Comparison of ENCODE assay signal across 11 cellular contexts in genomic region chr1:28971980-28972771, GRCh38. TPM values are rescaled to one million over a fixed set of nuclear protein-coding genes. Genes with fewer than 3 reads are reported as not detected.
DNase-seq lines count a peak whose midpoint lies in the region; ATAC-seq, FAIRE-seq and TF ChIP-seq lines count a peak whose summit lies in the region.
"Had no signal": no experiment of that assay in that cellular context is flagged by ENCODE, and none has a peak within 500 bp of the region (broad histone marks: within the 10 kb centered on the region; RNA-seq: fewer than 3 reads in every experiment).

No MANE protein-coding gene starts in this region.

- intact Hi-C loops in activated naive CD4-positive, alpha-beta T cell treated with anti-CD3 and anti-CD28 coated beads for 36 hours (cut with micrococcal nuclease) = loop anchor here (1.0 to 10.0 kb wide), 3 partner anchors 10 to 917 kb away; no protein-coding TSS in a partner anchor
- intact Hi-C loops in HepG2 (cut with micrococcal nuclease; ENCODE audit: unreplicated experiment) = no loop called here

- H3K27ac Mint-ChIP-seq in activated naive CD4-positive, alpha-beta T cell treated with anti-CD3 and anti-CD28 coated beads for 36 hours = peak overlapping the region; percentile 73

- no peak for ATAC-seq in HepG2
- no peak for ATAC-seq in GM21528 (IDR thresholded peaks at IDR 0.05; ENCODE audit: low FRiP score, unreplicated experiment)
- ATAC-seq in GM18873 (IDR thresholded peaks at IDR 0.05; ENCODE audit: low FRiP score, unreplicated experiment) = no peak

- no peak overlapping the region for H3K9ac ChIP-seq in HepG2 (ENCODE audit: insufficient read depth, low read depth, low read length)

- no TSS peak for BruUV-seq in HepG2 (replicated peaks; lab: Mats Ljungman, UMichigan)

- H3K36me3 Mint-ChIP-seq in activated naive CD4-positive, alpha-beta T cell treated with anti-CD3 and anti-CD28 coated beads for 36 hours (ENCODE audit: low read depth) = peaks cover 4% of the 10 kb centered on the region

- H3K36me3 ChIP-seq in HepG2 (replicated peaks in 1 of 2; ENCODE audit: control insufficient read depth in 1 of 2, insufficient read depth in 2 of 2, low read length in 2 of 2) = no peaks in the 10 kb centered on the region
- H3K36me3 ChIP-seq: transverse colon had no signal

- no peak overlapping the region for H3K4me3 ChIP-seq in HepG2 (replicated peaks in 1 of 3; ENCODE audit: insufficient read depth in 1 of 3, low read depth in 2 of 3, low read length in 3 of 3)
- H3K4me3 ChIP-seq: transverse colon had no signal

- no peak for FAIRE-seq in HepG2 (lab: Jason Lieb, UNC)
- FAIRE-seq: colon, G401.6 had no signal

- H3K9me3 Mint-ChIP-seq in activated naive CD4-positive, alpha-beta T cell treated with anti-CD3 and anti-CD28 coated beads for 36 hours = peaks cover 1% of the 10 kb centered on the region

- H3K4me3 Mint-ChIP-seq in activated naive CD4-positive, alpha-beta T cell treated with anti-CD3 and anti-CD28 coated beads for 36 hours = no peak overlapping the region

- H3K79me2 ChIP-seq in HepG2 (ENCODE audit: insufficient read depth, low read length) = peaks cover 4% of the 10 kb centered on the region

- TF ChIP-seq POLR2A in HepG2 (IDR thresholded peaks at IDR 0.05; ENCODE audit: insufficient read depth in 1 of 2, low read depth in 2 of 2, low read length in 2 of 2) = no peak

- DNase-seq in A172 (ENCODE audit: low spot score) (peak; percentile 82), HEK293T (ENCODE audit: extremely low spot score) (no peak), iris pigment epithelial cell (ENCODE audit: low read depth) (peak; percentile 93), HepG2 (ENCODE audit: low spot score) (no peak), 8988T (no peak)
- DNase-seq in activated naive CD4-positive, alpha-beta T cell treated with anti-CD3 and anti-CD28 coated beads for 36 hours = peak; percentile 26
- DNase-seq: transverse colon had no signal

- WGBS in HepG2 (ENCODE audit: low lambda C conversion rate) = 94% methylated on average over 9 of the region's 9 CpGs

- POLR2A ChIA-PET in HEK293T (lab: Yijun Ruan, JAX) = no interaction called here
- POLR2A ChIA-PET in HepG2 (lab: Yijun Ruan, JAX) = no interaction called here

- H3K4me2 ChIP-seq in HepG2 (ENCODE audit: low read depth, low read length) = no peak overlapping the region

- TF ChIP-seq CTCF in HepG2 (CRISPR knock-in tag; IDR thresholded peaks at IDR 0.05) = no peak

- peaks cover 30% of the 10 kb centered on the region for H3K4me1 ChIP-seq in HepG2 (ENCODE audit: insufficient read depth, low read length)

- no peak overlapping the region for H2AFZ ChIP-seq in HepG2 (ENCODE audit: low read length)

- no peak for TF ChIP-seq EP300 in HepG2 (IDR thresholded peaks at IDR 0.05; ENCODE audit: low read depth in 2 of 2, low read length in 2 of 2)
- TF ChIP-seq EP300 in HepG2 (CRISPR knock-in tag; IDR thresholded peaks at IDR 0.05; ENCODE audit: borderline replicate concordance) = no peak

- H3K27me3 ChIP-seq in HepG2 (ENCODE audit: control insufficient read depth in 1 of 2, insufficient read depth in 2 of 2, low read length in 2 of 2) = no peaks in the 10 kb centered on the region
- H3K27me3 ChIP-seq: transverse colon had no signal

- H4K20me1 ChIP-seq in HepG2 (ENCODE audit: insufficient read depth, low read length) = no peaks in the 10 kb centered on the region

- CTCF ChIA-PET in HEK293T (lab: Yijun Ruan, JAX) = no interaction called here
- CTCF ChIA-PET in activated naive CD4-positive, alpha-beta T cell treated with anti-CD3 and anti-CD28 coated beads for 36 hours (lab: Charles Lee) = no interaction called here
- CTCF ChIA-PET in HepG2 (lab: Yijun Ruan, JAX; ENCODE audit: low intra/inter-chr PET ratio, low total read pairs) = no interaction called here

- TF ChIP-seq RAD21 in HepG2 (CRISPR knock-in tag; IDR thresholded peaks at IDR 0.05) = no peak

- no peaks in the 10 kb centered on the region for H3K27me3 Mint-ChIP-seq in activated naive CD4-positive, alpha-beta T cell treated with anti-CD3 and anti-CD28 coated beads for 36 hours (ENCODE audit: low read depth)

- H3K9me3 ChIP-seq in HepG2 (ENCODE audit: low read length) = no peaks in the 10 kb centered on the region
- H3K9me3 ChIP-seq: transverse colon had no signal

- peaks cover 61% of the 10 kb centered on the region for H3K4me1 Mint-ChIP-seq in activated naive CD4-positive, alpha-beta T cell treated with anti-CD3 and anti-CD28 coated beads for 36 hours (ENCODE audit: low read depth)

- no peak overlapping the region for H3K27ac ChIP-seq in HepG2 (ENCODE audit: extremely low read length, insufficient read depth, low read length)

- in situ Hi-C loops in HepG2 (cut with HindIII; ENCODE audit: extremely low pct_ligation_motif_present, low pct_unique_long_range_greater_than_20kb) = no loop called here

TF ChIP-seq in HEK293T, 16 proteins besides CTCF, POLR2A, EP300 and RAD21:
- TF ChIP-seq FOXM1 (IDR thresholded peaks at IDR 0.05; ENCODE audit: borderline replicate concordance) (no peak), ZNF384 (IDR thresholded peaks at IDR 0.05) (peak; percentile 57)

TF ChIP-seq in HepG2, 621 proteins besides CTCF, POLR2A, EP300 and RAD21:
- no peak for TF ChIP-seq ZNF253 (CRISPR knock-in tag; IDR thresholded peaks at IDR 0.05; ENCODE audit: borderline replicate concordance)
- no peak for TF ChIP-seq HMGA1 (CRISPR knock-in tag; conservative IDR thresholded peaks at IDR 0.05)

RNA-seq across cellular contexts. Expression of gene EPB41, which starts 57.8 kb away (rescaled TPM):
- total RNA-seq in A172 (2014; rRNA removed; shearing (Covaris generic)) = 16.4 and 20.5 TPM in 2 replicates
- total RNA-seq in activated naive CD4-positive, alpha-beta T cell treated with anti-CD3 and anti-CD28 coated beads for 36 hours = 100 to 1,000 TPM in 1 of 2 experiments, 10 to 100 TPM in 1; 97.4 to 100 TPM
- total RNA-seq in HepG2 (2016; rRNA removed; fragmentation: Illumina TruSeq; extraction: Trizol) = 34.5 and 51.4 TPM in 2 replicates
- total RNA-seq in HepG2 (2016; cell fraction: cytosol; rRNA removed; fragmentation: Illumina TruSeq; extraction: Trizol; ENCODE audit: low read depth) = 9.0 and 9.5 TPM in 2 replicates
- 34.2 and 48.2 TPM in 2 replicates for total RNA-seq in HepG2 (2016; cell fraction: insoluble cytoplasmic fraction; rRNA removed; fragmentation: Illumina TruSeq; extraction: Trizol)
- total RNA-seq in HepG2 (2016; cell fraction: membrane; rRNA removed; fragmentation: Illumina TruSeq; extraction: Trizol) = 15.6 and 16.3 TPM in 2 replicates
- 27.9 and 32.7 TPM in 2 replicates for total RNA-seq in HepG2 (2016; cell fraction: nucleus; rRNA removed; fragmentation: Illumina TruSeq; extraction: Trizol)
- polyA plus RNA-seq in HepG2 (2011; rRNA removed) = 38.5 and 46.7 TPM in 2 replicates
- 23.2 and 32.0 TPM in 2 replicates for polyA plus RNA-seq in HepG2 (2011; cell fraction: cytosol; rRNA removed)
- 25.8 and 30.0 TPM in 2 replicates for polyA plus RNA-seq in HepG2 (2011; cell fraction: nucleus; rRNA removed)
- polyA plus RNA-seq in HepG2 (2012) = 22.0 and 22.4 TPM in 2 replicates
- polyA plus RNA-seq in HepG2 (2016; cell fraction: cytosol; fragmentation: Illumina TruSeq; extraction: Trizol; ENCODE audit: low read depth) = 0.94 and 1.2 TPM in 2 replicates
- 30.5 and 31.1 TPM in 2 replicates for polyA plus RNA-seq in HepG2 (2016; cell fraction: insoluble cytoplasmic fraction; fragmentation: Illumina TruSeq; extraction: Trizol; ENCODE audit: low read depth)
- 4.9 and 5.6 TPM in 2 replicates for polyA plus RNA-seq in HepG2 (2016; cell fraction: membrane; fragmentation: Illumina TruSeq; extraction: Trizol; ENCODE audit: low read depth)
- polyA plus RNA-seq in HepG2 (2016; cell fraction: nucleus; fragmentation: Illumina TruSeq; extraction: Trizol; ENCODE audit: insufficient read depth, low read depth) = 29.4 and 29.5 TPM in 2 replicates
- polyA minus RNA-seq in HepG2 (2011; rRNA and poly(A)+ RNA removed; ENCODE audit: low replicate concordance) = 24.7 and 34.0 TPM in 2 replicates
- 34.3 and 35.4 TPM in 2 replicates for polyA minus RNA-seq in HepG2 (2011; cell fraction: cytosol; rRNA and poly(A)+ RNA removed)
- 56.5 and 61.2 TPM in 2 replicates for polyA minus RNA-seq in HepG2 (2011; cell fraction: nucleus; rRNA and poly(A)+ RNA removed)

Comparison
In these comparisons a context has a peak if more than half of its experiments do, and no peak if none do; other contexts are left out.
1. DNase-seq: peak in A172 (single experiment), activated naive CD4-positive, alpha-beta T cell treated with anti-CD3 and anti-CD28 coated beads for 36 hours (single experiment) and iris pigment epithelial cell (single experiment); none in HEK293T (single experiment), HepG2 (single experiment) and 8988T (single experiment).